ENCODE assay signal across 8 cellular contexts in genomic region chr22:36775966-36776669, GRCh38. TPM values are rescaled to one million over a fixed set of nuclear protein-coding genes. Genes with fewer than 3 reads are reported as not detected.
DNase-seq lines count a peak whose midpoint lies in the region; ATAC-seq and TF ChIP-seq lines count a peak whose summit lies in the region.

Gene IFT27 (minus strand): TSS chr22:36776119. CDS start chr22:36775707, 412 bp downstream.

- no peaks in the 10 kb centered on the region for H3K9me3 ChIP-seq in adipocyte (ENCODE audit: control insufficient read depth, low read length)
- no peaks in the 10 kb centered on the region for H3K9me3 ChIP-seq in cardiac muscle cell (ENCODE audit: low read depth)
- H3K9me3 ChIP-seq in parathyroid adenoma (ENCODE audit: control insufficient read depth, low read length) = no peaks in the 10 kb centered on the region
- H3K9me3 ChIP-seq in tibial nerve = no peaks in the 10 kb centered on the region

- H3K27ac ChIP-seq in cardiac muscle cell = peak within 1 kb of the TSS; percentile 47
- peak within 1 kb of the TSS; percentile 39 for H3K27ac ChIP-seq in parathyroid adenoma
- H3K27ac ChIP-seq in tibial nerve = peak within 1 kb of the TSS; percentile 78 to 95 (median 90)

- TF ChIP-seq POLR2A in tibial nerve (IDR thresholded peaks at IDR 0.05) = peak in 1 of 2 donors; percentile 66

- H3K9ac ChIP-seq in adipocyte (ENCODE audit: low read length) (peak within 1 kb of the TSS; percentile 88), parathyroid adenoma (no peak within 1 kb of the TSS)

- peak within 1 kb of the TSS; percentile 87 for H2AFZ ChIP-seq in parathyroid adenoma

- peak; percentile 77 to 78 for TF ChIP-seq EP300 in tibial nerve (IDR thresholded peaks at IDR 0.05)

- H3K27me3 ChIP-seq in adipocyte (replicated peaks; ENCODE audit: control insufficient read depth, insufficient read depth, low read length) (no peaks in the 10 kb centered on the region), cardiac muscle cell (no peaks in the 10 kb centered on the region), parathyroid adenoma (ENCODE audit: control insufficient read depth, insufficient read depth, low read length) (no peaks in the 10 kb centered on the region), tibial nerve (no peaks in the 10 kb centered on the region)

- H3K4me2 ChIP-seq in parathyroid adenoma (ENCODE audit: low read length) = peak within 1 kb of the TSS; percentile 95

- TF ChIP-seq CTCF in GM12864 (IDR thresholded peaks at IDR 0.05; ENCODE audit: low read depth, low read length, missing control alignments) = no peak
- TF ChIP-seq CTCF in cardiac muscle cell (IDR thresholded peaks at IDR 0.05; ENCODE audit: low read depth, low read length) = no peak
- no peak for TF ChIP-seq CTCF in parathyroid adenoma (IDR thresholded peaks at IDR 0.05)
- TF ChIP-seq CTCF in tibial nerve (IDR thresholded peaks at IDR 0.05) = peak in 1 of 5 experiments; percentile 35

- H3K4me1 ChIP-seq in adipocyte (ENCODE audit: control insufficient read depth, insufficient read depth, low read length) (peaks cover 16% of the 10 kb centered on the region), cardiac muscle cell (ENCODE audit: low read depth) (no peaks in the 10 kb centered on the region), parathyroid adenoma (no peaks in the 10 kb centered on the region), tibial nerve (peaks cover 0 to 22% (median 2%) of the 10 kb centered on the region in 4 donors)

- 0 to 1% methylated on average over 33 to 38 of the region's 43 CpGs for WGBS in tibial nerve, 2 donors

- H3K4me3 ChIP-seq in GM12864 (ENCODE audit: low read depth, low read length) (peak within 1 kb of the TSS; percentile 86), adipocyte (ENCODE audit: low read length) (peak within 1 kb of the TSS; percentile 93), cardiac muscle cell (peak within 1 kb of the TSS; percentile 98), parathyroid adenoma (ENCODE audit: low read depth, low read length) (peak within 1 kb of the TSS; percentile 76), tibial nerve (peak within 1 kb of the TSS; percentile 72 to 91 (median 82))

- no peaks in the 10 kb centered on the region for H3K79me2 ChIP-seq in parathyroid adenoma

- peak; percentile 90 for ATAC-seq in HG02678 (IDR thresholded peaks at IDR 0.05; ENCODE audit: unreplicated experiment)

- H3K36me3 ChIP-seq in adipocyte (ENCODE audit: control insufficient read depth, insufficient read depth, low read length, severe bottlenecking) (no peaks in the 10 kb centered on the region), cardiac muscle cell (no peaks in the 10 kb centered on the region), parathyroid adenoma (ENCODE audit: control insufficient read depth, insufficient read depth, low read length) (no peaks in the 10 kb centered on the region), tibial nerve (peaks cover 0 to 17% (median 0%) of the 10 kb centered on the region in 3 donors)

- DNase-seq in GM12864 (ENCODE audit: low read depth) (peak; percentile 100), NCI-H1417 (lab: John Stamatoyannopoulos, UW) (peak; percentile 94 to 99 (median 98)), T follicular helper cell (ENCODE audit: low read depth) (peak; percentile 94), adipocyte (ENCODE audit: low read depth) (peak; percentile 100), cardiac muscle cell (ENCODE audit: low read depth in 1 of 2, low spot score in 1 of 2) (peak; percentile 100), tibial nerve (ENCODE audit: low spot score in 2 of 2) (peak; percentile 98 to 99)

RNA-seq across cellular contexts. Expression of gene IFT27, which starts in this region (rescaled TPM):
- total RNA-seq in cardiac muscle cell = 56.7 and 59.9 TPM in 2 replicates
- polyA plus RNA-seq in cardiac muscle cell = 60.7 and 86.5 TPM in 2 replicates
- 10 to 100 TPM in 3 of 4 donors, 1 to 10 TPM in 1; 7.4 to 21.9 (median 14.3) TPM for total RNA-seq in tibial nerve

Comparison
In these comparisons a context has a peak if more than half of its experiments do, and no peak if none do; other contexts are left out.
1. Peak in every context shown above with its lines: DNase-seq, ATAC-seq, H3K4me3 ChIP-seq and H3K27ac ChIP-seq.
2. H3K27ac ChIP-seq: peak in every context shown above with its lines; median percentile 90 in tibial nerve; 47 in cardiac muscle cell; 39 in parathyroid adenoma.